ENCODE assay signal across 20 cellular contexts in the genomic region with DNA sequence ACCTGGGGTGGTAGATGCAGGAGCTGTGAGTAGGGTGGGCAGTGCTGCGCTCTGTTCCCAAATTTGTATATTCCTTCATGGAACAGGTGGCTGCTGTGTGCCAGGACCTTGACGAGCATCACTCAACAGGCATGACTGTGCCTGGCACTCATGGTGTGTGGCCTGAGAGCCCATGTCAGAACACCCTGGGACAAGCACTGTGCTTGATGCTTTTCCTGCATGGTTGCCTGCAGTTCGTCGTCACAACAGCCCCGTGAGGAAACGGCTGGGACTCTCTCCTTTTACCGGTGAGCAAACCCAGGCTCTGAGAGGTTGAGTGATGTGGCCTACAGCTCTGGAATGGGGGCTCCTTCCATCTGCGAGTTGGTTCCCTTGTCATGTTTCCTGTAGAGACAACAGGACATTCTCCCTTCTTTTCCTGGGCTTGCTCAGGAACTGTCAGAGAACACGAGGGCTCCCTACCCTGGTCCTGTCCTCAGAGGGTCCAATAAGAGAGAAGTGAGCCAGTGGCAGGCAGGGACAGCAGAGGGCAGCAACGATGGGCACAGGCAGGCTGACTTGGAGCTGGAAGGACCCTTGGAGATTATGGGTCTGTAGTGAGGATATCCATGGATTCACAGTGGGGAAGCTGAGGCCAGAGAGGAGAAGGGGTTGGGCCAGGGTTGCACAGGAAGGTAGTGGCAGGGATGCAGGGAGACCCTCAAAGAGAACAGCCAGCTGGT. TPM values are rescaled to one million over a fixed set of nuclear protein-coding genes. Genes with fewer than 3 reads are reported as not detected.
DNase-seq lines count a peak whose midpoint lies in the region; ATAC-seq, FAIRE-seq and TF ChIP-seq lines count a peak whose summit lies in the region.
"Had no signal": no experiment of that assay in that cellular context is flagged by ENCODE, and none has a peak within 500 bp of the region (broad histone marks: within the 10 kb centered on the region; RNA-seq: fewer than 3 reads in every experiment).

No MANE protein-coding gene starts in this region.

- WGBS in HepG2 (ENCODE audit: low lambda C conversion rate) = 70% methylated on average over 4 of the region's 10 CpGs
- 75% methylated on average over 10 of the region's 10 CpGs for WGBS in right lobe of liver (ENCODE audit: insufficient coverage, low coverage, low lambda C conversion rate, missing lambda C conversion rate)
- 73 to 81% methylated on average over 7 to 10 of the region's 10 CpGs for WGBS in endodermal cell (ENCODE audit: insufficient coverage in 1 of 2, insufficient read length in 1 of 2), 2 experiments

- ATAC-seq in HepG2 (peak; percentile 41), right lobe of liver (no peak), PC-3 (no peak), GM21619 (IDR thresholded peaks at IDR 0.05; ENCODE audit: unreplicated experiment) (no peak), GM21447 (IDR thresholded peaks at IDR 0.05; ENCODE audit: unreplicated experiment) (no peak)
- ATAC-seq: gastrocnemius medialis, pancreas, T-helper 17 cell had no signal

- no peaks in the 10 kb centered on the region for H3F3A ChIP-seq in PC-3 (ENCODE audit: low read length, unreplicated experiment)

- peak overlapping the region; percentile 54 for H3K4me2 ChIP-seq in HepG2 (ENCODE audit: low read depth, low read length)
- no peak overlapping the region for H3K4me2 ChIP-seq in PC-3 (ENCODE audit: low read length)

- H3K4me1 ChIP-seq in HepG2 (ENCODE audit: insufficient read depth, low read length) = peaks cover 38% of the 10 kb centered on the region
- H3K4me1 ChIP-seq in right lobe of liver = peaks cover 0 to 4% (median 0%) of the 10 kb centered on the region in 4 donors
- peaks cover 29% of the 10 kb centered on the region for H3K4me1 ChIP-seq in PC-3 (ENCODE audit: insufficient read depth, low read length)
- peaks cover 7% of the 10 kb centered on the region for H3K4me1 ChIP-seq in endodermal cell (ENCODE audit: control insufficient read depth, insufficient read depth, low read length)
- H3K4me1 ChIP-seq: pancreas had no signal

- BruUV-seq in HepG2 (replicated peaks; lab: Mats Ljungman, UMichigan) (no TSS peak), PC-3 (replicated peaks; lab: Mats Ljungman, UMichigan) (no TSS peak)

- CTCF ChIA-PET in HepG2 (lab: Yijun Ruan, JAX; ENCODE audit: low intra/inter-chr PET ratio, low total read pairs) = interaction anchor here (0.9 to 3.4 kb wide), 3 partner anchors 64 to 86 kb away, joined by 3 to 81 read pairs (median 4); no protein-coding TSS in a partner anchor
- CTCF ChIA-PET in PC-3 (lab: Charles Lee) = no interaction called here
- CTCF ChIA-PET in activated naive CD4-positive, alpha-beta T cell treated with anti-CD3 and anti-CD28 coated beads for 36 hours (lab: Charles Lee) = interaction anchor here (1.0 to 7.1 kb wide), 7 partner anchors 9 to 94 kb away, joined by 3 to 160 read pairs (median 4); no protein-coding TSS in a partner anchor

- H3K27me3 Mint-ChIP-seq in endodermal cell (ENCODE audit: insufficient read depth) = peaks cover 2% of the 10 kb centered on the region
- no peaks in the 10 kb centered on the region for H3K27me3 Mint-ChIP-seq in activated naive CD4-positive, alpha-beta T cell treated with anti-CD3 and anti-CD28 coated beads for 36 hours (ENCODE audit: low read depth)
- H3K27me3 Mint-ChIP-seq: activated CD4-positive, alpha-beta T cell treated with anti-CD3 and anti-CD28 coated beads, Interleukin-2, amount 10 ng/mL, durations not matched to agents 24 days and 14 days had no signal

- no peak for FAIRE-seq in HepG2 (lab: Jason Lieb, UNC)
- FAIRE-seq: astrocyte, pancreas had no signal

- peaks cover 4% of the 10 kb centered on the region for H3K4me1 Mint-ChIP-seq in endodermal cell
- H3K4me1 Mint-ChIP-seq in activated naive CD4-positive, alpha-beta T cell treated with anti-CD3 and anti-CD28 coated beads for 36 hours (ENCODE audit: low read depth) = peaks cover 3% of the 10 kb centered on the region

- 0 out of 6 replicates have a peak overlapping the region, but pooled peaks of 1 of the 3 experiments have one; percentile 19 for H3K4me3 ChIP-seq in HepG2 (replicated peaks in 1 of 3; ENCODE audit: insufficient read depth in 1 of 3, low read depth in 2 of 3, low read length in 3 of 3)
- H3K4me3 ChIP-seq in right lobe of liver = no peak overlapping the region
- H3K4me3 ChIP-seq in PC-3 (ENCODE audit: low read length) = no peak overlapping the region
- no peak overlapping the region for H3K4me3 ChIP-seq in endodermal cell (ENCODE audit: low read length)
- H3K4me3 ChIP-seq: gastrocnemius medialis, pancreas, tibial artery had no signal

- intact Hi-C loops in HepG2 (cut with micrococcal nuclease; ENCODE audit: unreplicated experiment) (loop anchor here (5.0 kb wide), 1 partner anchor 514 kb away; no protein-coding TSS in a partner anchor), right lobe of liver (cut with DNase I) (no loop called here), PC-3 (cut with micrococcal nuclease) (no loop called here)
- intact Hi-C loops in activated naive CD4-positive, alpha-beta T cell treated with anti-CD3 and anti-CD28 coated beads for 36 hours (cut with micrococcal nuclease) = no loop called here

- H4K20me1 ChIP-seq in HepG2 (ENCODE audit: insufficient read depth, low read length) = no peaks in the 10 kb centered on the region
- H4K20me1 ChIP-seq in PC-3 (ENCODE audit: low read length) = no peaks in the 10 kb centered on the region

- H3K27ac ChIP-seq in HepG2 (ENCODE audit: extremely low read length, insufficient read depth, low read length) (no peak overlapping the region), right lobe of liver (no peak overlapping the region), PC-3 (ENCODE audit: low read length) (no peak overlapping the region), endodermal cell (ENCODE audit: low read depth, low read length) (no peak overlapping the region)
- H3K27ac ChIP-seq: gastrocnemius medialis, pancreas, tibial artery had no signal

- POLR2A ChIA-PET in HepG2 (lab: Yijun Ruan, JAX) (interaction anchor here (1.1 kb wide), 1 partner anchor 23 kb away, joined by 4 read pairs; no protein-coding TSS in a partner anchor), PC-3 (lab: Charles Lee; ENCODE audit: unreplicated experiment) (no interaction called here)

- no peaks in the 10 kb centered on the region for H3K36me3 Mint-ChIP-seq in endodermal cell (ENCODE audit: low read depth)
- no peaks in the 10 kb centered on the region for H3K36me3 Mint-ChIP-seq in activated naive CD4-positive, alpha-beta T cell treated with anti-CD3 and anti-CD28 coated beads for 36 hours (ENCODE audit: low read depth)

- peaks cover 7% of the 10 kb centered on the region for H3K9me3 Mint-ChIP-seq in endodermal cell
- H3K9me3 Mint-ChIP-seq in activated naive CD4-positive, alpha-beta T cell treated with anti-CD3 and anti-CD28 coated beads for 36 hours = no peaks in the 10 kb centered on the region
- H3K9me3 Mint-ChIP-seq: activated CD4-positive, alpha-beta T cell treated with anti-CD3 and anti-CD28 coated beads, Interleukin-2, amount 10 ng/mL, durations not matched to agents 24 days and 14 days had no signal

- H3K9ac ChIP-seq in HepG2 (ENCODE audit: insufficient read depth, low read depth, low read length) (no peak overlapping the region), PC-3 (ENCODE audit: low read length) (no peak overlapping the region), endodermal cell (ENCODE audit: extremely low read depth, low read length, poor library complexity, severe bottlenecking) (no peak overlapping the region)

- DNase-seq in HepG2 (ENCODE audit: low spot score) = no peak
- no peak for DNase-seq in right lobe of liver
- DNase-seq in PC-3 = no peak
- peak; percentile 78 for DNase-seq in endodermal cell
- DNase-seq in activated naive CD4-positive, alpha-beta T cell treated with anti-CD3 and anti-CD28 coated beads for 36 hours = no peak
- no peak for DNase-seq in HCEC 1CT
- DNase-seq: activated CD4-positive, alpha-beta T cell treated with anti-CD3 and anti-CD28 coated beads, Interleukin-2, amount 10 ng/mL, durations not matched to agents 24 days and 14 days; AML-193; DMS53; effector memory CD4-positive, alpha-beta T cell; gastrocnemius medialis; GOT3; midbrain; NCI-H2171 treated with DMSO at 0.1 percent for 48 hours; pancreas; T-helper 17 cell; tibial artery had no signal

- TF ChIP-seq EP300 in HepG2 (IDR thresholded peaks at IDR 0.05; ENCODE audit: low read depth in 2 of 2, low read length in 2 of 2) (no peak), HepG2 (CRISPR knock-in tag; IDR thresholded peaks at IDR 0.05; ENCODE audit: borderline replicate concordance) (no peak)

- H3K27me3 ChIP-seq in HepG2 (ENCODE audit: control insufficient read depth in 1 of 2, insufficient read depth in 2 of 2, low read length in 2 of 2) (no peaks in the 10 kb centered on the region), right lobe of liver (no peaks in the 10 kb centered on the region), PC-3 (ENCODE audit: low read length) (no peaks in the 10 kb centered on the region), endodermal cell (ENCODE audit: control insufficient read depth, insufficient read depth, low read length, poor library complexity, severe bottlenecking) (no peaks in the 10 kb centered on the region)
- H3K27me3 ChIP-seq: gastrocnemius medialis, pancreas had no signal

- no peak overlapping the region for H2AFZ ChIP-seq in HepG2 (ENCODE audit: low read length)
- H2AFZ ChIP-seq in PC-3 (ENCODE audit: low read length) = no peak overlapping the region

- H3K4me3 Mint-ChIP-seq in endodermal cell = no peak overlapping the region
- H3K4me3 Mint-ChIP-seq in activated naive CD4-positive, alpha-beta T cell treated with anti-CD3 and anti-CD28 coated beads for 36 hours = no peak overlapping the region
- H3K4me3 Mint-ChIP-seq: activated CD4-positive, alpha-beta T cell treated with anti-CD3 and anti-CD28 coated beads, Interleukin-2, amount 10 ng/mL, durations not matched to agents 24 days and 14 days; T-helper 17 cell had no signal

- TF ChIP-seq RAD21 in HepG2 (CRISPR knock-in tag; IDR thresholded peaks at IDR 0.05) = no peak

- TF ChIP-seq CTCF in HepG2 (CRISPR knock-in tag; IDR thresholded peaks at IDR 0.05) = peak; percentile 60
- TF ChIP-seq CTCF in right lobe of liver (IDR thresholded peaks at IDR 0.05) = no peak
- peak; percentile 43; the same call in 1 of the 2 replicates for TF ChIP-seq CTCF in PC-3 (conservative IDR thresholded peaks at IDR 0.05; ENCODE audit: low read depth, low read length)
- TF ChIP-seq CTCF in endodermal cell (conservative IDR thresholded peaks at IDR 0.05) = peak; percentile 61

- H3K36me3 ChIP-seq in HepG2 (replicated peaks in 1 of 2; ENCODE audit: control insufficient read depth in 1 of 2, insufficient read depth in 2 of 2, low read length in 2 of 2) (no peaks in the 10 kb centered on the region), right lobe of liver (no peaks in the 10 kb centered on the region), PC-3 (ENCODE audit: low read depth, low read length) (no peaks in the 10 kb centered on the region), endodermal cell (ENCODE audit: control insufficient read depth, insufficient read depth, low read length) (no peaks in the 10 kb centered on the region)
- H3K36me3 ChIP-seq: gastrocnemius medialis, pancreas, tibial artery had no signal

- no peaks in the 10 kb centered on the region for H3K79me2 ChIP-seq in HepG2 (ENCODE audit: insufficient read depth, low read length)
- no peaks in the 10 kb centered on the region for H3K79me2 ChIP-seq in PC-3 (ENCODE audit: low read length)

- TF ChIP-seq POLR2A in HepG2 (IDR thresholded peaks at IDR 0.05; ENCODE audit: insufficient read depth in 1 of 2, low read depth in 2 of 2, low read length in 2 of 2) (no peak), right lobe of liver (IDR thresholded peaks at IDR 0.05) (no peak)

- no peak overlapping the region for H3K27ac Mint-ChIP-seq in endodermal cell
- H3K27ac Mint-ChIP-seq in activated naive CD4-positive, alpha-beta T cell treated with anti-CD3 and anti-CD28 coated beads for 36 hours = no peak overlapping the region
- H3K27ac Mint-ChIP-seq: activated CD4-positive, alpha-beta T cell treated with anti-CD3 and anti-CD28 coated beads, Interleukin-2, amount 10 ng/mL, durations not matched to agents 24 days and 14 days; T-helper 17 cell had no signal

- no peaks in the 10 kb centered on the region for H3K9me3 ChIP-seq in HepG2 (ENCODE audit: low read length)
- H3K9me3 ChIP-seq in right lobe of liver = no peaks in the 10 kb centered on the region
- H3K9me3 ChIP-seq in PC-3 (ENCODE audit: low read length) = no peaks in the 10 kb centered on the region
- no peaks in the 10 kb centered on the region for H3K9me3 ChIP-seq in endodermal cell (ENCODE audit: control insufficient read depth, low read length)
- H3K9me3 ChIP-seq: gastrocnemius medialis, pancreas, tibial artery had no signal

- no peaks in the 10 kb centered on the region for H3K9me2 ChIP-seq in PC-3 (replicated peaks; ENCODE audit: low read length)

- in situ Hi-C loops in HepG2 (cut with HindIII; ENCODE audit: extremely low pct_ligation_motif_present, low pct_unique_long_range_greater_than_20kb) = loop anchor here (5.0 kb wide), 1 partner anchor 66 kb away; a partner anchor contains a TSS

RNA-seq across cellular contexts. Expression of a gene that starts 37.4 kb away (rescaled TPM):
- total RNA-seq in HepG2 (2016; rRNA removed; fragmentation: Illumina TruSeq; extraction: Trizol) (1.6 and 4.3 TPM in 2 replicates), right lobe of liver (1 to 10 TPM; 3.5 to 8.3 (median 5.1) TPM), PC-3 (2014; rRNA removed) (7.8 and 18.7 TPM in 2 replicates), endodermal cell (10 to 100 TPM; 19.9 to 26.6 TPM)
- 0.79 and 1.0 TPM in 2 replicates for total RNA-seq in HepG2 (2016; cell fraction: cytosol; rRNA removed; fragmentation: Illumina TruSeq; extraction: Trizol; ENCODE audit: low read depth)
- 1.7 and 3.8 TPM in 2 replicates for total RNA-seq in HepG2 (2016; cell fraction: insoluble cytoplasmic fraction; rRNA removed; fragmentation: Illumina TruSeq; extraction: Trizol)
- 2.3 and 2.6 TPM in 2 replicates for total RNA-seq in HepG2 (2016; cell fraction: membrane; rRNA removed; fragmentation: Illumina TruSeq; extraction: Trizol)
- total RNA-seq in HepG2 (2016; cell fraction: nucleus; rRNA removed; fragmentation: Illumina TruSeq; extraction: Trizol) = 4.3 and 4.4 TPM in 2 replicates
- 40.7 and 47.7 TPM in 2 replicates for polyA plus RNA-seq in HepG2 (2011; rRNA removed)
- polyA plus RNA-seq in HepG2 (2011; cell fraction: cytosol; rRNA removed) = 43.8 and 46.4 TPM in 2 replicates
- polyA plus RNA-seq in HepG2 (2011; cell fraction: nucleus; rRNA removed) = 49.0 and 56.6 TPM in 2 replicates
- 26.9 and 29.1 TPM in 2 replicates for polyA plus RNA-seq in HepG2 (2012)
- polyA plus RNA-seq in HepG2 (2016; cell fraction: cytosol; fragmentation: Illumina TruSeq; extraction: Trizol; ENCODE audit: low read depth) = 4.3 and 5.2 TPM in 2 replicates
- polyA plus RNA-seq in HepG2 (2016; cell fraction: insoluble cytoplasmic fraction; fragmentation: Illumina TruSeq; extraction: Trizol; ENCODE audit: low read depth) = 19.3 and 22.7 TPM in 2 replicates
- 3.2 and 3.3 TPM in 2 replicates for polyA plus RNA-seq in HepG2 (2016; cell fraction: membrane; fragmentation: Illumina TruSeq; extraction: Trizol; ENCODE audit: low read depth)
- polyA plus RNA-seq in HepG2 (2016; cell fraction: nucleus; fragmentation: Illumina TruSeq; extraction: Trizol; ENCODE audit: insufficient read depth, low read depth) = 26.1 and 26.5 TPM in 2 replicates
- 30.4 and 51.6 TPM in 2 replicates for polyA minus RNA-seq in HepG2 (2011; rRNA and poly(A)+ RNA removed; ENCODE audit: low replicate concordance)
- 17.5 and 20.8 TPM in 2 replicates for polyA minus RNA-seq in HepG2 (2011; cell fraction: cytosol; rRNA and poly(A)+ RNA removed)
- 17.8 and 23.6 TPM in 2 replicates for polyA minus RNA-seq in HepG2 (2011; cell fraction: nucleus; rRNA and poly(A)+ RNA removed)
- polyA plus RNA-seq in endodermal cell (2013, experiment 1 of 2) = 14.3 TPM
- 15.7 TPM for polyA plus RNA-seq in endodermal cell (2013, experiment 2 of 2)
- total RNA-seq in activated naive CD4-positive, alpha-beta T cell treated with anti-CD3 and anti-CD28 coated beads for 36 hours = 10 to 100 TPM in 1 of 2 experiments, 1 to 10 TPM in 1; 9.1 to 10.2 TPM

RNA-seq across cellular contexts. Expression of a gene that starts 57.4 kb away (rescaled TPM):
- total RNA-seq in HepG2 (2016; rRNA removed; fragmentation: Illumina TruSeq; extraction: Trizol) (196 and 238 TPM in 2 replicates), right lobe of liver (100 to 1,000 TPM in 5 of 6 experiments, 10 to 100 TPM in 1; 98.9 to 257 (median 146) TPM), PC-3 (2014; rRNA removed) (380 and 486 TPM in 2 replicates), endodermal cell (100 to 1,000 TPM; 373 to 472 TPM)
- 73.9 and 83.5 TPM in 2 replicates for total RNA-seq in HepG2 (2016; cell fraction: cytosol; rRNA removed; fragmentation: Illumina TruSeq; extraction: Trizol; ENCODE audit: low read depth)
- total RNA-seq in HepG2 (2016; cell fraction: insoluble cytoplasmic fraction; rRNA removed; fragmentation: Illumina TruSeq; extraction: Trizol) = 153 and 251 TPM in 2 replicates
- 138 and 161 TPM in 2 replicates for total RNA-seq in HepG2 (2016; cell fraction: membrane; rRNA removed; fragmentation: Illumina TruSeq; extraction: Trizol)
- 157 and 193 TPM in 2 replicates for total RNA-seq in HepG2 (2016; cell fraction: nucleus; rRNA removed; fragmentation: Illumina TruSeq; extraction: Trizol)
- 150 and 188 TPM in 2 replicates for polyA plus RNA-seq in HepG2 (2011; rRNA removed)
- 105 and 148 TPM in 2 replicates for polyA plus RNA-seq in HepG2 (2011; cell fraction: cytosol; rRNA removed)
- 113 and 116 TPM in 2 replicates for polyA plus RNA-seq in HepG2 (2011; cell fraction: nucleus; rRNA removed)
- 234 and 367 TPM in 2 replicates for polyA plus RNA-seq in HepG2 (2012)
- 126 and 140 TPM in 2 replicates for polyA plus RNA-seq in HepG2 (2016; cell fraction: cytosol; fragmentation: Illumina TruSeq; extraction: Trizol; ENCODE audit: low read depth)
- 190 and 266 TPM in 2 replicates for polyA plus RNA-seq in HepG2 (2016; cell fraction: insoluble cytoplasmic fraction; fragmentation: Illumina TruSeq; extraction: Trizol; ENCODE audit: low read depth)
- 168 and 215 TPM in 2 replicates for polyA plus RNA-seq in HepG2 (2016; cell fraction: membrane; fragmentation: Illumina TruSeq; extraction: Trizol; ENCODE audit: low read depth)
- polyA plus RNA-seq in HepG2 (2016; cell fraction: nucleus; fragmentation: Illumina TruSeq; extraction: Trizol; ENCODE audit: insufficient read depth, low read depth) = 308 and 328 TPM in 2 replicates
- 280 and 471 TPM in 2 replicates for polyA minus RNA-seq in HepG2 (2011; rRNA and poly(A)+ RNA removed; ENCODE audit: low replicate concordance)
- 128 and 140 TPM in 2 replicates for polyA minus RNA-seq in HepG2 (2011; cell fraction: cytosol; rRNA and poly(A)+ RNA removed)
- 47.4 and 62.7 TPM in 2 replicates for polyA minus RNA-seq in HepG2 (2011; cell fraction: nucleus; rRNA and poly(A)+ RNA removed)
- polyA plus RNA-seq in endodermal cell (2013, experiment 1 of 2) = 576 TPM
- polyA plus RNA-seq in endodermal cell (2013, experiment 2 of 2) = 503 TPM
- total RNA-seq in activated naive CD4-positive, alpha-beta T cell treated with anti-CD3 and anti-CD28 coated beads for 36 hours = 100 to 1,000 TPM; 316 to 322 TPM

Comparison
In these comparisons a context has a peak if more than half of its experiments do, and no peak if none do; other contexts are left out.
1. CTCF ChIP-seq: peak in HepG2 (single experiment), PC-3 (single experiment) and endodermal cell (single experiment); none in right lobe of liver (0 of 4).